Comparison of ENCODE assay signal across 1 cellular context in the genomic region with DNA sequence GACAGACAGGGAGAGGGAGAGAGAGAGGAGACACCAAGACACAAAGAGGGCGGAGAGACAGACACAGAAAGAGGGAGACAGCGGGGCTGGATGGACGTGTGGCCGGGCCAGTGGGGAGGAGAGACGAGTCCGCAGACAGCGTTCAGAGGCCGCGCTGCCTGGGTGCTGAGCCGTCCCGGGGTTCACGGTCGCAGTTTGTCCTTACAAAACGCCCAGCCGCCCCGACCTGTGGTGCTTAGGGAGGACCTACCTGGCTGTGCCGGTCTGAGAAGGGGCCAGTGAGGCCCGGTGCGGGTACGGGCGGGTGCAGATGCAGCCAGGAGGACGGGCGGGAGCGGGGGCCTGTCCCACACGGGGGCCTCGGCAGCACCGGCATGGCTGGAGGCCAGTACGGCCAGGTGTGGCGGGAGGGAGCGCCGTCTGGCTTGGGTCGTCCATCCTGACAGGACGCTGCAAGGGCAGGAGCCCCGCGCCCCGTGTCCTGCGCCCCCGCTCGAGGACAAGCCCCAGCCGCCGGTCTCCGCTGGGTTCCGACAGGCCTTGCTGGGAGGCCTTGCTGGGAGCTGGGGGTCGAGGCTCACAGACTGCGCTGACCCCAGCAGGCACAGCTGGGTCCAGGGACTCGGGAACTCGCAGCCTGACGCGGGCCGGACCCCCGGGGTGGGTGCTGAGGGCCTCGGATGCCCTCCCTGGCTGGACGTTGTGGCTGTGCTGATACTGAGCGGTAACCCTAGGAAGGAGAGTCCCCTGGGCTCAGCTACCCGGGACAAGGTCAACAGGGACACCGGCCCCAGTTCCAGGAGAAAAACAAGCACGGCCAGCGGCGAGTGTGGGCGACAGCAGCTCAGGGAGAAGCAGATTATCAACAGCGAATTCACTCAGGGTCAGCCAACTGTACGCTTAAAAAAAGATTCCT.
TF ChIP-seq lines count a peak whose summit lies in the region.

No MANE protein-coding gene starts in this region.

TF ChIP-seq in HepG2, 621 proteins besides CTCF, POLR2A, EP300 and RAD21 (continued from another document and continues in another):
- TF ChIP-seq, protein P1, sequence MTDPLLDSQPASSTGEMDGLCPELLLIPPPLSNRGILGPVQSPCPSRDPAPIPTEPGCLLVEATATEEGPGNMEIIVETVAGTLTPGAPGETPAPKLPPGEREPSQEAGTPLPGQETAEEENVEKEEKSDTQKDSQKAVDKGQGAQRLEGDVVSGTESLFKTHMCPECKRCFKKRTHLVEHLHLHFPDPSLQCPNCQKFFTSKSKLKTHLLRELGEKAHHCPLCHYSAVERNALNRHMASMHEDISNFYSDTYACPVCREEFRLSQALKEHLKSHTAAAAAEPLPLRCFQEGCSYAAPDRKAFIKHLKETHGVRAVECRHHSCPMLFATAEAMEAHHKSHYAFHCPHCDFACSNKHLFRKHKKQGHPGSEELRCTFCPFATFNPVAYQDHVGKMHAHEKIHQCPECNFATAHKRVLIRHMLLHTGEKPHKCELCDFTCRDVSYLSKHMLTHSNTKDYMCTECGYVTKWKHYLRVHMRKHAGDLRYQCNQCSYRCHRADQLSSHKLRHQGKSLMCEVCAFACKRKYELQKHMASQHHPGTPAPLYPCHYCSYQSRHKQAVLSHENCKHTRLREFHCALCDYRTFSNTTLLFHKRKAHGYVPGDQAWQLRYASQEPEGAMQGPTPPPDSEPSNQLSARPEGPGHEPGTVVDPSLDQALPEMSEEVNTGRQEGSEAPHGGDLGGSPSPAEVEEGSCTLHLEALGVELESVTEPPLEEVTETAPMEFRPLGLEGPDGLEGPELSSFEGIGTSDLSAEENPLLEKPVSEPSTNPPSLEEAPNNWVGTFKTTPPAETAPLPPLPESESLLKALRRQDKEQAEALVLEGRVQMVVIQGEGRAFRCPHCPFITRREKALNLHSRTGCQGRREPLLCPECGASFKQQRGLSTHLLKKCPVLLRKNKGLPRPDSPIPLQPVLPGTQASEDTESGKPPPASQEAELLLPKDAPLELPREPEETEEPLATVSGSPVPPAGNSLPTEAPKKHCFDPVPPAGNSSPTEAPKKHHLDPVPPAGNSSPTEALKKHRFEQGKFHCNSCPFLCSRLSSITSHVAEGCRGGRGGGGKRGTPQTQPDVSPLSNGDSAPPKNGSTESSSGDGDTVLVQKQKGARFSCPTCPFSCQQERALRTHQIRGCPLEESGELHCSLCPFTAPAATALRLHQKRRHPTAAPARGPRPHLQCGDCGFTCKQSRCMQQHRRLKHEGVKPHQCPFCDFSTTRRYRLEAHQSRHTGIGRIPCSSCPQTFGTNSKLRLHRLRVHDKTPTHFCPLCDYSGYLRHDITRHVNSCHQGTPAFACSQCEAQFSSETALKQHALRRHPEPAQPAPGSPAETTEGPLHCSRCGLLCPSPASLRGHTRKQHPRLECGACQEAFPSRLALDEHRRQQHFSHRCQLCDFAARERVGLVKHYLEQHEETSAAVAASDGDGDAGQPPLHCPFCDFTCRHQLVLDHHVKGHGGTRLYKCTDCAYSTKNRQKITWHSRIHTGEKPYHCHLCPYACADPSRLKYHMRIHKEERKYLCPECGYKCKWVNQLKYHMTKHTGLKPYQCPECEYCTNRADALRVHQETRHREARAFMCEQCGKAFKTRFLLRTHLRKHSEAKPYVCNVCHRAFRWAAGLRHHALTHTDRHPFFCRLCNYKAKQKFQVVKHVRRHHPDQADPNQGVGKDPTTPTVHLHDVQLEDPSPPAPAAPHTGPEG (CRISPR knock-in tag; IDR thresholded peaks at IDR 0.05) = no peak
- TF ChIP-seq, protein P2, sequence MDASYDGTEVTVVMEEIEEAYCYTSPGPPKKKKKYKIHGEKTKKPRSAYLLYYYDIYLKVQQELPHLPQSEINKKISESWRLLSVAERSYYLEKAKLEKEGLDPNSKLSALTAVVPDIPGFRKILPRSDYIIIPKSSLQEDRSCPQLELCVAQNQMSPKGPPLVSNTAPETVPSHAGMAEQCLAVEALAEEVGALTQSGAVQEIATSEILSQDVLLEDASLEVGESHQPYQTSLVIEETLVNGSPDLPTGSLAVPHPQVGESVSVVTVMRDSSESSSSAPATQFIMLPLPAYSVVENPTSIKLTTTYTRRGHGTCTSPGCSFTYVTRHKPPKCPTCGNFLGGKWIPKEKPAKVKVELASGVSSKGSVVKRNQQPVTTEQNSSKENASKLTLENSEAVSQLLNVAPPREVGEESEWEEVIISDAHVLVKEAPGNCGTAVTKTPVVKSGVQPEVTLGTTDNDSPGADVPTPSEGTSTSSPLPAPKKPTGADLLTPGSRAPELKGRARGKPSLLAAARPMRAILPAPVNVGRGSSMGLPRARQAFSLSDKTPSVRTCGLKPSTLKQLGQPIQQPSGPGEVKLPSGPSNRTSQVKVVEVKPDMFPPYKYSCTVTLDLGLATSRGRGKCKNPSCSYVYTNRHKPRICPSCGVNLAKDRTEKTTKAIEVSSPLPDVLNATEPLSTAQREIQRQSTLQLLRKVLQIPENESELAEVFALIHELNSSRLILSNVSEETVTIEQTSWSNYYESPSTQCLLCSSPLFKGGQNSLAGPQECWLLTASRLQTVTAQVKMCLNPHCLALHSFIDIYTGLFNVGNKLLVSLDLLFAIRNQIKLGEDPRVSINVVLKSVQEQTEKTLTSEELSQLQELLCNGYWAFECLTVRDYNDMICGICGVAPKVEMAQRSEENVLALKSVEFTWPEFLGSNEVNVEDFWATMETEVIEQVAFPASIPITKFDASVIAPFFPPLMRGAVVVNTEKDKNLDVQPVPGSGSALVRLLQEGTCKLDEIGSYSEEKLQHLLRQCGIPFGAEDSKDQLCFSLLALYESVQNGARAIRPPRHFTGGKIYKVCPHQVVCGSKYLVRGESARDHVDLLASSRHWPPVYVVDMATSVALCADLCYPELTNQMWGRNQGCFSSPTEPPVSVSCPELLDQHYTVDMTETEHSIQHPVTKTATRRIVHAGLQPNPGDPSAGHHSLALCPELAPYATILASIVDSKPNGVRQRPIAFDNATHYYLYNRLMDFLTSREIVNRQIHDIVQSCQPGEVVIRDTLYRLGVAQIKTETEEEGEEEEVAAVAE (CRISPR knock-in tag; IDR thresholded peaks at IDR 0.05; ENCODE audit: borderline replicate concordance) = no peak
- no peak for TF ChIP-seq ZSCAN29 (CRISPR knock-in tag; conservative IDR thresholded peaks at IDR 0.05)
- TF ChIP-seq ZNF496 (CRISPR knock-in tag; IDR thresholded peaks at IDR 0.05; ENCODE audit: insufficient replicate concordance) = no peak
- TF ChIP-seq, protein P3, sequence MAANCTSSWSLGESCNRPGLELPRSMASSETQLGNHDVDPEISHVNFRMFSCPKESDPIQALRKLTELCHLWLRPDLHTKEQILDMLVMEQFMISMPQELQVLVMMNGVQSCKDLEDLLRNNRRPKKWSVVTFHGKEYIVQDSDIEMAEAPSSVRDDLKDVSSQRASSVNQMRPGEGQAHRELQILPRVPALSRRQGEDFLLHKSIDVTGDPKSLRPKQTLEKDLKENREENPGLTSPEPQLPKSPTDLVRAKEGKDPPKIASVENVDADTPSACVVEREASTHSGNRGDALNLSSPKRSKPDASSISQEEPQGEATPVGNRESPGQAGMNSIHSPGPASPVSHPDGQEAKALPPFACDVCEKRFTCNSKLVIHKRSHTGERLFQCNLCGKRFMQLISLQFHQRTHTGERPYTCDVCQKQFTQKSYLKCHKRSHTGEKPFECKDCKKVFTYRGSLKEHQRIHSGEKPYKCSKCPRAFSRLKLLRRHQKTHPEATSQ (CRISPR knock-in tag; IDR thresholded peaks at IDR 0.05; ENCODE audit: borderline replicate concordance) = peak; percentile 24; the same call in 1 of the 2 replicates
- no peak for TF ChIP-seq FOXO1 (CRISPR knock-in tag; IDR thresholded peaks at IDR 0.05)
- no peak for TF ChIP-seq SMAD3 (CRISPR knock-in tag; IDR thresholded peaks at IDR 0.05)
- TF ChIP-seq, protein P4, sequence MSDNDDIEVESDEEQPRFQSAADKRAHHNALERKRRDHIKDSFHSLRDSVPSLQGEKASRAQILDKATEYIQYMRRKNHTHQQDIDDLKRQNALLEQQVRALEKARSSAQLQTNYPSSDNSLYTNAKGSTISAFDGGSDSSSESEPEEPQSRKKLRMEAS (IDR thresholded peaks at IDR 0.05) = no peak
- TF ChIP-seq, protein P5, sequence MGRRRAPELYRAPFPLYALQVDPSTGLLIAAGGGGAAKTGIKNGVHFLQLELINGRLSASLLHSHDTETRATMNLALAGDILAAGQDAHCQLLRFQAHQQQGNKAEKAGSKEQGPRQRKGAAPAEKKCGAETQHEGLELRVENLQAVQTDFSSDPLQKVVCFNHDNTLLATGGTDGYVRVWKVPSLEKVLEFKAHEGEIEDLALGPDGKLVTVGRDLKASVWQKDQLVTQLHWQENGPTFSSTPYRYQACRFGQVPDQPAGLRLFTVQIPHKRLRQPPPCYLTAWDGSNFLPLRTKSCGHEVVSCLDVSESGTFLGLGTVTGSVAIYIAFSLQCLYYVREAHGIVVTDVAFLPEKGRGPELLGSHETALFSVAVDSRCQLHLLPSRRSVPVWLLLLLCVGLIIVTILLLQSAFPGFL (CRISPR knock-in tag; IDR thresholded peaks at IDR 0.05) = no peak
- TF ChIP-seq, protein P6, sequence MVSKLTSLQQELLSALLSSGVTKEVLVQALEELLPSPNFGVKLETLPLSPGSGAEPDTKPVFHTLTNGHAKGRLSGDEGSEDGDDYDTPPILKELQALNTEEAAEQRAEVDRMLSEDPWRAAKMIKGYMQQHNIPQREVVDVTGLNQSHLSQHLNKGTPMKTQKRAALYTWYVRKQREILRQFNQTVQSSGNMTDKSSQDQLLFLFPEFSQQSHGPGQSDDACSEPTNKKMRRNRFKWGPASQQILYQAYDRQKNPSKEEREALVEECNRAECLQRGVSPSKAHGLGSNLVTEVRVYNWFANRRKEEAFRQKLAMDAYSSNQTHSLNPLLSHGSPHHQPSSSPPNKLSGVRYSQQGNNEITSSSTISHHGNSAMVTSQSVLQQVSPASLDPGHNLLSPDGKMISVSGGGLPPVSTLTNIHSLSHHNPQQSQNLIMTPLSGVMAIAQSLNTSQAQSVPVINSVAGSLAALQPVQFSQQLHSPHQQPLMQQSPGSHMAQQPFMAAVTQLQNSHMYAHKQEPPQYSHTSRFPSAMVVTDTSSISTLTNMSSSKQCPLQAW (CRISPR knock-in tag; IDR thresholded peaks at IDR 0.05) = peak; percentile 31; the same call in 1 of the 2 replicates
- TF ChIP-seq ZFYVE20 (CRISPR knock-in tag; IDR thresholded peaks at IDR 0.05; ENCODE audit: borderline replicate concordance, low read depth) = no peak
- no peak for TF ChIP-seq HMGA1 (CRISPR knock-in tag; conservative IDR thresholded peaks at IDR 0.05)
- TF ChIP-seq, protein P7, sequence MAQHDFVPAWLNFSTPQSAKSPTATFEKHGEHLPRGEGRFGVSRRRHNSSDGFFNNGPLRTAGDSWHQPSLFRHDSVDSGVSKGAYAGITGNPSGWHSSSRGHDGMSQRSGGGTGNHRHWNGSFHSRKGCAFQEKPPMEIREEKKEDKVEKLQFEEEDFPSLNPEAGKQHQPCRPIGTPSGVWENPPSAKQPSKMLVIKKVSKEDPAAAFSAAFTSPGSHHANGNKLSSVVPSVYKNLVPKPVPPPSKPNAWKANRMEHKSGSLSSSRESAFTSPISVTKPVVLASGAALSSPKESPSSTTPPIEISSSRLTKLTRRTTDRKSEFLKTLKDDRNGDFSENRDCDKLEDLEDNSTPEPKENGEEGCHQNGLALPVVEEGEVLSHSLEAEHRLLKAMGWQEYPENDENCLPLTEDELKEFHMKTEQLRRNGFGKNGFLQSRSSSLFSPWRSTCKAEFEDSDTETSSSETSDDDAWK (CRISPR knock-in tag; IDR thresholded peaks at IDR 0.05) = no peak
- TF ChIP-seq CHD2 (IDR thresholded peaks at IDR 0.05; ENCODE audit: low read depth, low read length) = no peak
- TF ChIP-seq, protein P8, sequence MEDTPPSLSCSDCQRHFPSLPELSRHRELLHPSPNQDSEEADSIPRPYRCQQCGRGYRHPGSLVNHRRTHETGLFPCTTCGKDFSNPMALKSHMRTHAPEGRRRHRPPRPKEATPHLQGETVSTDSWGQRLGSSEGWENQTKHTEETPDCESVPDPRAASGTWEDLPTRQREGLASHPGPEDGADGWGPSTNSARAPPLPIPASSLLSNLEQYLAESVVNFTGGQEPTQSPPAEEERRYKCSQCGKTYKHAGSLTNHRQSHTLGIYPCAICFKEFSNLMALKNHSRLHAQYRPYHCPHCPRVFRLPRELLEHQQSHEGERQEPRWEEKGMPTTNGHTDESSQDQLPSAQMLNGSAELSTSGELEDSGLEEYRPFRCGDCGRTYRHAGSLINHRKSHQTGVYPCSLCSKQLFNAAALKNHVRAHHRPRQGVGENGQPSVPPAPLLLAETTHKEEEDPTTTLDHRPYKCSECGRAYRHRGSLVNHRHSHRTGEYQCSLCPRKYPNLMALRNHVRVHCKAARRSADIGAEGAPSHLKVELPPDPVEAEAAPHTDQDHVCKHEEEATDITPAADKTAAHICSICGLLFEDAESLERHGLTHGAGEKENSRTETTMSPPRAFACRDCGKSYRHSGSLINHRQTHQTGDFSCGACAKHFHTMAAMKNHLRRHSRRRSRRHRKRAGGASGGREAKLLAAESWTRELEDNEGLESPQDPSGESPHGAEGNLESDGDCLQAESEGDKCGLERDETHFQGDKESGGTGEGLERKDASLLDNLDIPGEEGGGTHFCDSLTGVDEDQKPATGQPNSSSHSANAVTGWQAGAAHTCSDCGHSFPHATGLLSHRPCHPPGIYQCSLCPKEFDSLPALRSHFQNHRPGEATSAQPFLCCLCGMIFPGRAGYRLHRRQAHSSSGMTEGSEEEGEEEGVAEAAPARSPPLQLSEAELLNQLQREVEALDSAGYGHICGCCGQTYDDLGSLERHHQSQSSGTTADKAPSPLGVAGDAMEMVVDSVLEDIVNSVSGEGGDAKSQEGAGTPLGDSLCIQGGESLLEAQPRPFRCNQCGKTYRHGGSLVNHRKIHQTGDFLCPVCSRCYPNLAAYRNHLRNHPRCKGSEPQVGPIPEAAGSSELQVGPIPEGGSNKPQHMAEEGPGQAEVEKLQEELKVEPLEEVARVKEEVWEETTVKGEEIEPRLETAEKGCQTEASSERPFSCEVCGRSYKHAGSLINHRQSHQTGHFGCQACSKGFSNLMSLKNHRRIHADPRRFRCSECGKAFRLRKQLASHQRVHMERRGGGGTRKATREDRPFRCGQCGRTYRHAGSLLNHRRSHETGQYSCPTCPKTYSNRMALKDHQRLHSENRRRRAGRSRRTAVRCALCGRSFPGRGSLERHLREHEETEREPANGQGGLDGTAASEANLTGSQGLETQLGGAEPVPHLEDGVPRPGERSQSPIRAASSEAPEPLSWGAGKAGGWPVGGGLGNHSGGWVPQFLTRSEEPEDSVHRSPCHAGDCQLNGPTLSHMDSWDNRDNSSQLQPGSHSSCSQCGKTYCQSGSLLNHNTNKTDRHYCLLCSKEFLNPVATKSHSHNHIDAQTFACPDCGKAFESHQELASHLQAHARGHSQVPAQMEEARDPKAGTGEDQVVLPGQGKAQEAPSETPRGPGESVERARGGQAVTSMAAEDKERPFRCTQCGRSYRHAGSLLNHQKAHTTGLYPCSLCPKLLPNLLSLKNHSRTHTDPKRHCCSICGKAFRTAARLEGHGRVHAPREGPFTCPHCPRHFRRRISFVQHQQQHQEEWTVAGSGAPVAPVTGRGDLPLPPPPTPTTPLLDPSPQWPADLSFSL (CRISPR knock-in tag; IDR thresholded peaks at IDR 0.05) = no peak
